ENCODE assay signal across 20 cellular contexts in genomic region chr4:1469596-1470392, GRCh38.
DNase-seq lines count a peak whose midpoint lies in the region; ATAC-seq and TF ChIP-seq lines count a peak whose summit lies in the region.
"Had no signal": no experiment of that assay in that cellular context is flagged by ENCODE, and none has a peak within 500 bp of the region (broad histone marks: within the 10 kb centered on the region; RNA-seq: fewer than 3 reads in every experiment).

No MANE protein-coding gene starts in this region.

- H3K36me3 ChIP-seq in right atrium auricular region (no peaks in the 10 kb centered on the region), SJCRH30 (no peaks in the 10 kb centered on the region), testis (ENCODE audit: low read depth, missing control alignments) (no peaks in the 10 kb centered on the region)
- H3K36me3 ChIP-seq: pancreas, sigmoid colon, suprapubic skin had no signal

- 67 to 82% methylated on average over 18 to 24 of the region's 24 CpGs for WGBS in testis, 2 donors

- TF ChIP-seq CTCF in right atrium auricular region (IDR thresholded peaks at IDR 0.05) (no peak), foreskin keratinocyte (conservative IDR thresholded peaks at IDR 0.05) (no peak), testis (IDR thresholded peaks at IDR 0.05) (no peak)

- no peaks in the 10 kb centered on the region for H3K9me3 ChIP-seq in right atrium auricular region
- H3K9me3 ChIP-seq in SJCRH30 (replicated peaks) = peaks cover 10% of the 10 kb centered on the region; the same call in 1 of the 2 replicates
- no peaks in the 10 kb centered on the region for H3K9me3 ChIP-seq in testis
- H3K9me3 ChIP-seq: pancreas, sigmoid colon, suprapubic skin had no signal

- ATAC-seq in Right ventricle myocardium inferior (no peak), foreskin keratinocyte (peak; percentile 41), HG03280 (IDR thresholded peaks at IDR 0.05; ENCODE audit: unreplicated experiment) (no peak)
- ATAC-seq: pancreas had no signal

- TF ChIP-seq POLR2A in testis (IDR thresholded peaks at IDR 0.05) = no peak

- intact Hi-C loops in Right ventricle myocardium inferior (cut with DNase I) (no loop called here), testis (cut with DNase I; ENCODE audit: low total_unique reads) (no loop called here)

- H3K4me3 ChIP-seq in right atrium auricular region (no peak overlapping the region), SJCRH30 (peak overlapping the region; percentile 16; the same call in 1 of the 2 replicates), testis (no peak overlapping the region)
- H3K4me3 ChIP-seq: pancreas, sigmoid colon, suprapubic skin had no signal

- peaks cover 0 to 13% of the 10 kb centered on the region in 2 donors for H3K4me1 ChIP-seq in right atrium auricular region
- peaks cover 22% of the 10 kb centered on the region for H3K4me1 ChIP-seq in SJCRH30
- no peaks in the 10 kb centered on the region for H3K4me1 ChIP-seq in foreskin keratinocyte
- peaks cover 4% of the 10 kb centered on the region for H3K4me1 ChIP-seq in testis
- H3K4me1 ChIP-seq: pancreas had no signal

- DNase-seq in Right ventricle myocardium inferior (ENCODE audit: missing footprints) = peak; percentile 59
- no peak for DNase-seq in right atrium auricular region (ENCODE audit: low spot score)
- DNase-seq in SJCRH30 = peak; percentile 61 to 74
- DNase-seq in foreskin keratinocyte = peak; percentile 8 to 20
- peak; percentile 55 for DNase-seq in testis
- no peak for DNase-seq in NCI-H2196 (lab: John Stamatoyannopoulos, UW; ENCODE audit: unreplicated experiment)
- DNase-seq in GOT3 (lab: John Stamatoyannopoulos, UW) = no peak
- DNase-seq: activated CD4-positive, alpha-beta T cell treated with anti-CD3 and anti-CD28 coated beads, Interleukin-2, amount 10 ng/mL, durations not matched to agents 24 days and 14 days; CD4-positive, CD25-positive, alpha-beta regulatory T cell; DMS153; foreskin fibroblast; GDM1; mesendoderm; naive B cell; NCI-H1694; NCI-H82 had no signal

- H3K27ac ChIP-seq in right atrium auricular region = no peak overlapping the region
- peak overlapping the region; percentile 97 for H3K27ac ChIP-seq in SJCRH30
- no peak overlapping the region for H3K27ac ChIP-seq in foreskin keratinocyte
- H3K27ac ChIP-seq in testis = no peak overlapping the region
- H3K27ac ChIP-seq: pancreas, sigmoid colon, suprapubic skin had no signal

- H3K27me3 ChIP-seq in right atrium auricular region (peaks cover 0 to 14% of the 10 kb centered on the region in 2 donors), SJCRH30 (no peaks in the 10 kb centered on the region), foreskin keratinocyte (peaks cover 24% of the 10 kb centered on the region), testis (no peaks in the 10 kb centered on the region)

Comparison
In these comparisons a context has a peak if more than half of its experiments do, and no peak if none do; other contexts are left out.
1. DNase-seq: peak in Right ventricle myocardium inferior (single experiment), SJCRH30 (2 of 2), foreskin keratinocyte (2 of 2) and testis (single experiment); none in right atrium auricular region (single experiment), NCI-H2196 (single experiment) and GOT3 (single experiment).